21 cellular contexts compared by ENCODE assay signal in the genomic region with DNA sequence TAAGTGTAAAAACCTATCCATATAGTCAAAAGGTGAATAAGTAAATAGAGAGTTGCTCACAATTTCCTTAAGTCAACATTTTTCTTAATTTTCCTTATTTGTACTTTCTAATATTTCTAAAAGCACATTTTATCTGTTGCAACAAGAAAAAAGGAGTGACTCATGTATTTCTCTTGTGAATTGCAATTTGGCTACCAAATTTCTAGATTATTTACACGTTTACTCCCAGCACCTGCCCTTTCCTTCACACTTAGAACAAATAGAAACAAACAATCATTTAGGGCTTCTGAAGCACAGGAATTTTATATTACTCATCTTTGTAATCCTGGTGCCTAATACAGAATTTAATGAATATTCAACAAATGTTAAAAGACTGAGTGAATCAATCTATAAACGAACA. TPM values are rescaled to one million over a fixed set of nuclear protein-coding genes. Genes with fewer than 3 reads are reported as not detected.
"Had no signal": no experiment of that assay in that cellular context is flagged by ENCODE, and none has a peak within 500 bp of the region (broad histone marks: within the 10 kb centered on the region; RNA-seq: fewer than 3 reads in every experiment).

No MANE protein-coding gene starts in this region.

- H3K36me3 ChIP-seq: SJSA1 had no signal

- FAIRE-seq: RCC 7860 had no signal

- H3K27ac ChIP-seq: SJSA1, SK-N-MC had no signal

- DNase-seq: KBM-7, MM.1S, NCI-H1092 treated with DMSO at 0.1 percent for 48 hours, NCI-H1436, NCI-H1694, NCI-H187 treated with DMSO at 0.1 percent for 48 hours, NCI-H2081, NCI-H2107, NCI-H2227 treated with DMSO at 0.1 percent for 48 hours, NCI-H446, NCI-H510A, NCI-H524 treated with DMSO at 0.1 percent for 48 hours, NCI-H748 treated with DMSO at 0.1 percent for 48 hours, Right ventricle myocardium superior, RPMI8226, SIG-M5, SW 1271, T-cell had no signal

- H3K4me1 ChIP-seq: SJSA1 had no signal

- H3K9me3 ChIP-seq: SJSA1 had no signal

- H3K4me3 ChIP-seq: SJSA1, SK-N-MC had no signal

- ATAC-seq: T-cell had no signal

- H3K27me3 ChIP-seq: SJSA1 had no signal

RNA-seq across cellular contexts. Expression of gene BTC, which starts 22.2 kb away (rescaled TPM):
- total RNA-seq: Right ventricle myocardium superior, SJSA1, T-cell had no signal
